Comparison of ENCODE assay signal across 9 cellular contexts in the genomic region with DNA sequence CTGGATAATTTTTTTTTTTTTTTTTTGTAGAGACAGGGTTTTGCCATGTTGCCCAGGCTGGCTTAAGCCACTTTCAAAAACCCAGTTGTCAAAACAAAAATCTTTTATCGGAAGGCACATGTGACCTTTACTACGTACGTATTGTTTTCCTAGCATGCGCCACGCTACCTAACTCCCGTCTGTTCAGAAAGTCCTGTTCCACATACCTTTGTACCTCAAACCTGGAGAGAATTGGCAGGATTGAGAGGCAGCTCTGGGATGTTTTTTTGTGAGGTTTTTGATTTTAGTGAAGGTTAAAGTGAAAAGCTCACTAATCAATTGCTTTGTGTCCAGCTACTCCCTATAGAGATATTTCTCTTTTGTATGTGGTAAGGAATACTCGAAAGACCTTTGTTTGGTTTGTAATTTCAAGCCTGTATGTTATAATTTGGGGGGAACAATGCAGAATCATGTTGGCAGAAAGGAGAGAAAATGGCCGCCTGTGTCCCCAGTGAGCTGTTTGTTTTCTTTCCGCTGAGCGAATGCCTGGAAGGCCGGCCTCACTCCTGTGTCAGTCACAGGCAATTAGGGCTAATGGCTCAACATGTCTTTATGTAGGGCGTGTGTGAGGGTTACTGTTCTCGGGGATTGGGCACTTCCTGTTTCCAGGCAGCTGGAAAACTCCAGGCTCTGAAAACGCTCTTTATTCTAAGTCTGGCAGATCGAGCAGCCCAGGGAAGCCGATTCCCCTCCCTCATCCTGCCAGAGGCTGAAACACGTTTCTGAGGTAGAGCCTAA.
DNase-seq lines count a peak whose midpoint lies in the region; TF ChIP-seq lines count a peak whose summit lies in the region.
"Had no signal": no experiment of that assay in that cellular context is flagged by ENCODE, and none has a peak within 500 bp of the region (broad histone marks: within the 10 kb centered on the region; RNA-seq: fewer than 3 reads in every experiment).

No MANE protein-coding gene starts in this region.

- H3K27ac Mint-ChIP-seq in CD4-positive, alpha-beta memory T cell: peak overlapping the region in 1 of 7 donors; percentile 18

- CTCF ChIA-PET in CD4-positive, alpha-beta memory T cell (lab: Charles Lee; ENCODE audit: partially characterized antibody): no interaction called here

- H3K36me3 Mint-ChIP-seq in CD4-positive, alpha-beta memory T cell: peaks cover 57 to 65% of the 10 kb centered on the region in 2 donors

- no peaks in the 10 kb centered on the region for H3K9me3 Mint-ChIP-seq in CD4-positive, alpha-beta memory T cell
- H3K9me3 Mint-ChIP-seq: IgD-negative memory B cell had no signal

- H3K4me1 Mint-ChIP-seq in CD4-positive, alpha-beta memory T cell: peaks cover 0 to 6% (median 0%) of the 10 kb centered on the region in 4 donors

- H3K36me3 ChIP-seq in CD4-positive, alpha-beta memory T cell (ENCODE audit: insufficient read depth, low read length): peaks cover 22% of the 10 kb centered on the region

- no peaks in the 10 kb centered on the region for H3K27me3 Mint-ChIP-seq in CD4-positive, alpha-beta memory T cell
- H3K27me3 Mint-ChIP-seq: IgD-negative memory B cell had no signal

- TF ChIP-seq CTCF in cardiac fibroblast (IDR thresholded peaks at IDR 0.05; ENCODE audit: low read depth, low read length): no peak

- intact Hi-C loops in CD4-positive, alpha-beta memory T cell (cut with micrococcal nuclease): no loop called here

- H3K4me3 Mint-ChIP-seq in CD4-positive, alpha-beta memory T cell: no peak overlapping the region
- H3K4me3 Mint-ChIP-seq: IgD-negative memory B cell had no signal

- H3K27me3 ChIP-seq in CD4-positive, alpha-beta memory T cell (ENCODE audit: insufficient read depth, low read length): no peaks in the 10 kb centered on the region

- DNase-seq in NCI-H187 treated with DMSO at 0.1 percent for 48 hours (lab: John Stamatoyannopoulos, UW) (peak; percentile 16), cardiac fibroblast (ENCODE audit: low read depth in 2 of 2) (peak; percentile 37 to 77), iris pigment epithelial cell (ENCODE audit: low read depth) (peak; percentile 44), glomerular visceral epithelial cell (ENCODE audit: extremely low spot score) (no peak)
- DNase-seq in activated CD4-positive, alpha-beta T cell treated with anti-CD3 and anti-CD28 coated beads for 1 hour: no peak
- no peak for DNase-seq in CD4-positive, alpha-beta memory T cell
- no peak for DNase-seq in stimulated activated CD4-positive, alpha-beta T cell treated with anti-CD3 and anti-CD28 coated beads, Interleukin-12 subunit alpha, Interleukin-12 subunit beta, amount 100 ng/mL, for 4 hours

- H3K27ac ChIP-seq in skin epidermis: peak overlapping the region in 19 of 21 experiments; percentile 15 to 90 (median 68)
- H3K27ac ChIP-seq in CD4-positive, alpha-beta memory T cell (ENCODE audit: low read depth, low read length): no peak overlapping the region

- POLR2A ChIA-PET in CD4-positive, alpha-beta memory T cell (lab: Charles Lee; ENCODE audit: partially characterized antibody): no interaction called here

- H3K4me1 ChIP-seq in CD4-positive, alpha-beta memory T cell (ENCODE audit: insufficient read depth, low read length): no peaks in the 10 kb centered on the region

- H3K4me3 ChIP-seq in cardiac fibroblast (replicated peaks in 1 of 2; ENCODE audit: low read depth in 2 of 2, low read length in 2 of 2): no peak overlapping the region
- no peak overlapping the region for H3K4me3 ChIP-seq in skin epidermis
- H3K4me3 ChIP-seq in CD4-positive, alpha-beta memory T cell (ENCODE audit: low read length in 2 of 2): no peak overlapping the region

- H3K9me3 ChIP-seq in CD4-positive, alpha-beta memory T cell (ENCODE audit: control insufficient read depth in 1 of 2, low read length in 2 of 2): no peaks in the 10 kb centered on the region

Comparison
In these comparisons a context has a peak if more than half of its experiments do, and no peak if none do; other contexts are left out.
1. DNase-seq: peak in NCI-H187 treated with DMSO at 0.1 percent for 48 hours (single experiment), cardiac fibroblast (2 of 2) and iris pigment epithelial cell (single experiment); none in activated CD4-positive, alpha-beta T cell treated with anti-CD3 and anti-CD28 coated beads for 1 hour (single experiment), CD4-positive, alpha-beta memory T cell (0 of 5), stimulated activated CD4-positive, alpha-beta T cell treated with anti-CD3 and anti-CD28 coated beads, Interleukin-12 subunit alpha, Interleukin-12 subunit beta, amount 100 ng/mL, for 4 hours (single experiment) and glomerular visceral epithelial cell (single experiment).